In genomic region chr16:10950393-10950792, GRCh38 we compare ENCODE assay signal across 16 cellular contexts. TPM values are rescaled to one million over a fixed set of nuclear protein-coding genes. Genes with fewer than 3 reads are reported as not detected.
DNase-seq lines count a peak whose midpoint lies in the region; ATAC-seq and TF ChIP-seq lines count a peak whose summit lies in the region.
"Had no signal": no experiment of that assay in that cellular context is flagged by ENCODE, and none has a peak within 500 bp of the region (broad histone marks: within the 10 kb centered on the region; RNA-seq: fewer than 3 reads in every experiment).

No MANE protein-coding gene starts in this region.

- H3K27me3 Mint-ChIP-seq in Calu3 (ENCODE audit: unreplicated experiment) (no peaks in the 10 kb centered on the region), naive B cell (no peaks in the 10 kb centered on the region)
- H3K27me3 Mint-ChIP-seq in dendritic cell treated with granulocyte-macrophage colony-stimulating factor and Interleukin-4, amounts not matched to agents 40 ng/mL and 50 ng/mL, for 4 days = no peaks in the 10 kb centered on the region
- H3K27me3 Mint-ChIP-seq: effector memory CD8-positive, alpha-beta T cell; IgD-negative memory B cell had no signal

- no TSS peak for BruUV-seq in Calu3 (replicated peaks; lab: Mats Ljungman, UMichigan)

- no peaks in the 10 kb centered on the region for H3K36me3 ChIP-seq in NT2/D1 (ENCODE audit: insufficient read depth, insufficient read length, low read length)
- H3K36me3 ChIP-seq: gastroesophageal sphincter, vagina had no signal

- no peak overlapping the region for H3K4me3 ChIP-seq in NT2/D1 (ENCODE audit: insufficient read length, low read depth)
- H3K4me3 ChIP-seq: gastroesophageal sphincter, vagina had no signal

- CTCF ChIA-PET in Calu3 (lab: Charles Lee) = interaction anchor here (0.8 to 1.2 kb wide), 2 partner anchors 8 to 10 kb away, joined by 3 to 4 read pairs; partner anchors contain the start of gene DEXI

- peak overlapping the region; percentile 17 for H3K9ac ChIP-seq in NT2/D1 (ENCODE audit: insufficient read length, low read depth)

- intact Hi-C loops in Calu3 (cut with micrococcal nuclease; ENCODE audit: unreplicated experiment) = no loop called here
- intact Hi-C loops in dendritic cell treated with granulocyte-macrophage colony-stimulating factor and Interleukin-4, amounts not matched to agents 40 ng/mL and 50 ng/mL, for 4 days (cut with micrococcal nuclease) = no loop called here
- intact Hi-C loops in posterior vena cava (cut with DNase I) = no loop called here

- no peak for TF ChIP-seq CTCF in Calu3 (IDR thresholded peaks at IDR 0.05; ENCODE audit: unreplicated experiment)

- H3K27ac Mint-ChIP-seq in Calu3 (ENCODE audit: unreplicated experiment) (no peak overlapping the region), naive B cell (peak overlapping the region in 2 of 6 donors; percentile 43 to 79)
- peak overlapping the region; percentile 58 for H3K27ac Mint-ChIP-seq in dendritic cell treated with granulocyte-macrophage colony-stimulating factor and Interleukin-4, amounts not matched to agents 40 ng/mL and 50 ng/mL, for 4 days
- H3K27ac Mint-ChIP-seq: activated naive CD4-positive, alpha-beta T cell treated with anti-CD3 and anti-CD28 coated beads for 36 hours; effector memory CD8-positive, alpha-beta T cell had no signal

- peaks cover under 1% of the 10 kb centered on the region for H3K36me3 Mint-ChIP-seq in Calu3 (ENCODE audit: insufficient read depth, unreplicated experiment)
- peaks cover 20% of the 10 kb centered on the region for H3K36me3 Mint-ChIP-seq in dendritic cell treated with granulocyte-macrophage colony-stimulating factor and Interleukin-4, amounts not matched to agents 40 ng/mL and 50 ng/mL, for 4 days (ENCODE audit: low read depth)
- H3K36me3 Mint-ChIP-seq in naive B cell = no peaks in the 10 kb centered on the region

- H3K4me3 Mint-ChIP-seq in Calu3 (ENCODE audit: low read depth, unreplicated experiment) (no peak overlapping the region), naive B cell (peak overlapping the region in 6 of 8 donors; percentile 17 to 84 (median 66))
- no peak overlapping the region for H3K4me3 Mint-ChIP-seq in dendritic cell treated with granulocyte-macrophage colony-stimulating factor and Interleukin-4, amounts not matched to agents 40 ng/mL and 50 ng/mL, for 4 days
- H3K4me3 Mint-ChIP-seq: activated naive CD4-positive, alpha-beta T cell treated with anti-CD3 and anti-CD28 coated beads for 36 hours; effector memory CD8-positive, alpha-beta T cell had no signal

- no peak for ATAC-seq in naive B cell (ENCODE audit: low read depth in 2 of 2)
- no peak for ATAC-seq in GM19328 (IDR thresholded peaks at IDR 0.05; ENCODE audit: unreplicated experiment)
- ATAC-seq: effector memory CD8-positive, alpha-beta T cell; gastroesophageal sphincter had no signal

- no peaks in the 10 kb centered on the region for H3K9me3 ChIP-seq in NT2/D1 (ENCODE audit: insufficient read depth, low read length)
- H3K9me3 ChIP-seq: gastroesophageal sphincter, vagina had no signal

- DNase-seq in Calu3 (peak; percentile 40), NT2/D1 (ENCODE audit: low read depth, low spot score) (no peak), naive B cell (no peak), kidney glomerular epithelial cell (lab: John Stamatoyannopoulos, UW) (no peak), NCI-H446 (lab: John Stamatoyannopoulos, UW) (no peak), posterior vena cava (ENCODE audit: low spot score) (no peak)
- DNase-seq: activated naive CD4-positive, alpha-beta T cell treated with anti-CD3 and anti-CD28 coated beads for 36 hours; effector memory CD8-positive, alpha-beta T cell; midbrain; NCI-H1092; stimulated activated naive CD4-positive, alpha-beta T cell treated with Interleukin-2 at 50 U/mL for 16 hours had no signal

- no peaks in the 10 kb centered on the region for H3K9me3 Mint-ChIP-seq in Calu3 (ENCODE audit: low read depth, unreplicated experiment)
- H3K9me3 Mint-ChIP-seq in dendritic cell treated with granulocyte-macrophage colony-stimulating factor and Interleukin-4, amounts not matched to agents 40 ng/mL and 50 ng/mL, for 4 days = no peaks in the 10 kb centered on the region
- no peaks in the 10 kb centered on the region for H3K9me3 Mint-ChIP-seq in naive B cell
- H3K9me3 Mint-ChIP-seq: activated naive CD4-positive, alpha-beta T cell treated with anti-CD3 and anti-CD28 coated beads for 36 hours; effector memory CD8-positive, alpha-beta T cell; IgD-negative memory B cell had no signal

- H3K27me3 ChIP-seq in NT2/D1 (ENCODE audit: insufficient read depth, insufficient read length) = no peaks in the 10 kb centered on the region
- H3K27me3 ChIP-seq: gastroesophageal sphincter, vagina had no signal

- H3K4me1 ChIP-seq in NT2/D1 (ENCODE audit: insufficient read depth, insufficient read length) = peaks cover 18% of the 10 kb centered on the region

- H3K4me1 Mint-ChIP-seq in Calu3 (ENCODE audit: low read depth, unreplicated experiment) (peaks cover 43% of the 10 kb centered on the region), naive B cell (peaks cover 43 to 78% (median 74%) of the 10 kb centered on the region in 3 donors)
- peaks cover 61% of the 10 kb centered on the region for H3K4me1 Mint-ChIP-seq in dendritic cell treated with granulocyte-macrophage colony-stimulating factor and Interleukin-4, amounts not matched to agents 40 ng/mL and 50 ng/mL, for 4 days (ENCODE audit: low read depth)

RNA-seq across cellular contexts. Expression of gene CLEC16A, which starts 6.0 kb away (rescaled TPM):
- 33.0 and 37.5 TPM in 2 replicates for total RNA-seq in Calu3 (2022)
- 10 to 100 TPM; 11.8 to 34.9 (median 18.7) TPM for polyA plus RNA-seq in naive B cell (ENCODE audit: low read depth in 6 of 6)
- total RNA-seq in posterior vena cava = 10 to 100 TPM; 19.4 to 20.1 TPM

RNA-seq across cellular contexts. Expression of gene DEXI, which starts 8.1 kb away (rescaled TPM):
- 32.3 and 40.3 TPM in 2 replicates for total RNA-seq in Calu3 (2022)
- 10 to 100 TPM; 10.1 to 22.6 (median 15.6) TPM for polyA plus RNA-seq in naive B cell (ENCODE audit: low read depth in 6 of 6)
- 10 to 100 TPM; 36.0 to 39.8 TPM for total RNA-seq in posterior vena cava

Comparison
In these comparisons a context has a peak if more than half of its experiments do, and no peak if none do; other contexts are left out.
1. H3K4me3 Mint-ChIP-seq: peak in naive B cell (6 of 8); none in Calu3 (single experiment) and dendritic cell treated with granulocyte-macrophage colony-stimulating factor and Interleukin-4, amounts not matched to agents 40 ng/mL and 50 ng/mL, for 4 days (single experiment).